9 cellular contexts compared by ENCODE assay signal in the genomic region with DNA sequence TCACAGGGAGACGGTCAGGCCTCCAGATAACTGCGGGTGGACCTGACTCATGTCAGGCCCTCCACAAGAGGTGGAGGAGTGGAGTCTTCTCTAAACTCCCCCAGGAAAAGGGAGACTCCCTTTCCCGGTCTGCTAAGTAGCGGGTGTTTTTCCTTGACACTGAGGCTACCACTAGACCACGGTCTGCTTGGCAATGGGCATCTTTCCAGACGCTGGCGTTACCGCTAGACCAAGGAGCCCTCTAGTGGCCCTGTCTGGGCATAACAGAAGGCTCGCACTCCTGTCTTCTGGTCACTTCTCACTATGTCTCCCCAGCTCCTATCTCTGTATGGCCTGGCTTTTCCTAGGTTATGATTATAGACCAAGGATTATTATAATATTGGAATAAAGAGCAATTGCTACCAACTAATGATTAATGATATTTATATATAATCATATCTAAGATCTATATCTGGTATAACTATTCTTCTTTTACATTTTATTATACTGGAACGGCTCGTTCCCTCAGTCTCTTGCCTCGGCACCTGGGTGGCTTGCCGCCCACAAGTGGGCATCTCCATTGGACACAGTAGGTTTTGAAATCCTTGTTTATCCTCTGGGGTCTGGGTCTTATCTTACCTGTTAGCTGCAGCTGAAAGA. TPM values are rescaled to one million over a fixed set of nuclear protein-coding genes. Genes with fewer than 3 reads are reported as not detected.
DNase-seq lines count a peak whose midpoint lies in the region; ATAC-seq and TF ChIP-seq lines count a peak whose summit lies in the region.
"Not testable (repeated sequence)": the region's sequence is repeated elsewhere in the genome, so short reads cannot be mapped to it uniquely, and the experiment has no call there.
"Had no signal": no experiment of that assay in that cellular context is flagged by ENCODE, and none has a peak within 500 bp of the region (broad histone marks: within the 10 kb centered on the region; RNA-seq: fewer than 3 reads in every experiment).

No MANE protein-coding gene starts in this region.

- not testable (repeated sequence) for H2AFZ ChIP-seq in Loucy (ENCODE audit: low read length)

- H3K27me3 Mint-ChIP-seq in activated CD8-positive, alpha-beta T cell treated with anti-CD3 and anti-CD28 coated beads, Interleukin-2, amount 10 ng/mL, durations not matched to agents 7 days and 5 days (ENCODE audit: low read depth): not testable (repeated sequence)

- not testable (repeated sequence) for H3K36me3 Mint-ChIP-seq in activated CD8-positive, alpha-beta T cell treated with anti-CD3 and anti-CD28 coated beads, Interleukin-2, amount 10 ng/mL, durations not matched to agents 7 days and 5 days (ENCODE audit: low read depth)

- not testable (repeated sequence) for H3K9ac ChIP-seq in Loucy (ENCODE audit: low read depth, low read length, poor library complexity, severe bottlenecking)

- peak; percentile 33 for TF ChIP-seq CTCF in Loucy (conservative IDR thresholded peaks at IDR 0.05; ENCODE audit: low read length)

- not testable (repeated sequence) for H3K9me2 ChIP-seq in Loucy (replicated peaks; ENCODE audit: low read depth, low read length)

- DNase-seq in G401 (ENCODE audit: low spot score) (peak; percentile 58), OCI-M1 (lab: John Stamatoyannopoulos, UW) (peak; percentile 46), dermis blood vessel endothelial cell (peak; percentile 73), iris pigment epithelial cell (ENCODE audit: low read depth) (peak; percentile 67), pulmonary artery endothelial cell (ENCODE audit: low read depth, low spot score) (peak; percentile 8)
- peak; percentile 43 for DNase-seq in activated CD8-positive, alpha-beta T cell treated with anti-CD3 and anti-CD28 coated beads, Interleukin-2, amount 10 ng/mL, durations not matched to agents 7 days and 5 days

- CTCF ChIA-PET in activated CD8-positive, alpha-beta T cell treated with anti-CD3 and anti-CD28 coated beads, Interleukin-2, amount 10 ng/mL, durations not matched to agents 7 days and 5 days (lab: Charles Lee): not testable (repeated sequence)

- ATAC-seq in activated CD8-positive, alpha-beta T cell treated with anti-CD3 and anti-CD28 coated beads, Interleukin-2, amount 10 ng/mL, durations not matched to agents 7 days and 5 days: not testable (repeated sequence)

- in situ Hi-C loops in G401 (cut with HindIII; ENCODE audit: low sequenced_read_pairs): not testable (repeated sequence)

- not testable (repeated sequence) for H3K4me2 ChIP-seq in Loucy (ENCODE audit: low read depth, low read length, poor library complexity, severe bottlenecking)

- H3K4me1 Mint-ChIP-seq in activated CD8-positive, alpha-beta T cell treated with anti-CD3 and anti-CD28 coated beads, Interleukin-2, amount 10 ng/mL, durations not matched to agents 7 days and 5 days (ENCODE audit: low read depth): not testable (repeated sequence)

- H3K79me2 ChIP-seq in Loucy (ENCODE audit: insufficient read depth, low read length): not testable (repeated sequence)

- not testable (repeated sequence) for H3K4me3 Mint-ChIP-seq in activated CD8-positive, alpha-beta T cell treated with anti-CD3 and anti-CD28 coated beads, Interleukin-2, amount 10 ng/mL, durations not matched to agents 7 days and 5 days

- not testable (repeated sequence) for H3K27me3 ChIP-seq in Loucy (ENCODE audit: insufficient read depth, low read length, poor library complexity, severe bottlenecking)

- H3K4me1 ChIP-seq in Loucy (ENCODE audit: insufficient read depth, low read length, poor library complexity, severe bottlenecking): not testable (repeated sequence)

- not testable (repeated sequence) for H3K9me3 ChIP-seq in Loucy (ENCODE audit: insufficient read depth, low read depth, low read length)

- H3K9me3 Mint-ChIP-seq in activated CD8-positive, alpha-beta T cell treated with anti-CD3 and anti-CD28 coated beads, Interleukin-2, amount 10 ng/mL, durations not matched to agents 7 days and 5 days (ENCODE audit: insufficient read depth): not testable (repeated sequence)

- POLR2A ChIA-PET in activated CD8-positive, alpha-beta T cell treated with anti-CD3 and anti-CD28 coated beads, Interleukin-2, amount 10 ng/mL, durations not matched to agents 7 days and 5 days (lab: Charles Lee): not testable (repeated sequence)

- not testable (repeated sequence) for H3K36me3 ChIP-seq in Loucy (ENCODE audit: insufficient read depth, low read length)

- not testable (repeated sequence) for H3K27ac Mint-ChIP-seq in activated CD8-positive, alpha-beta T cell treated with anti-CD3 and anti-CD28 coated beads, Interleukin-2, amount 10 ng/mL, durations not matched to agents 7 days and 5 days

- not testable (repeated sequence) for H4K20me1 ChIP-seq in Loucy (ENCODE audit: insufficient read depth, low read length, poor library complexity, severe bottlenecking)

- H3F3A ChIP-seq in Loucy (ENCODE audit: low read depth): not testable (repeated sequence)

- not testable (repeated sequence) for H3K4me3 ChIP-seq in Loucy (ENCODE audit: low read length, poor library complexity, severe bottlenecking)

RNA-seq across cellular contexts. Expression of a gene that starts 5.3 kb away (rescaled TPM):
- total RNA-seq in G401 (2014; rRNA removed; shearing (Covaris generic)): 6.0 and 8.0 TPM in 2 replicates
- not detected for total RNA-seq in activated CD8-positive, alpha-beta T cell treated with anti-CD3 and anti-CD28 coated beads, Interleukin-2, amount 10 ng/mL, durations not matched to agents 7 days and 5 days
- total RNA-seq in dermis blood vessel endothelial cell: not detected in 2 replicates
- not detected in 2 replicates for total RNA-seq in pulmonary artery endothelial cell
- total RNA-seq: activated CD8-positive, alpha-beta memory T cell treated with anti-CD3 and anti-CD28 coated beads for 36 hours; kidney had no signal

Comparison
In these comparisons a context has a peak if more than half of its experiments do, and no peak if none do; other contexts are left out.
1. DNase-seq: peak in every context shown above with its lines; median percentile 73 in dermis blood vessel endothelial cell; 67 in iris pigment epithelial cell; 58 in G401; 46 in OCI-M1; 43 in activated CD8-positive, alpha-beta T cell treated with anti-CD3 and anti-CD28 coated beads, Interleukin-2, amount 10 ng/mL, durations not matched to agents 7 days and 5 days; 8 in pulmonary artery endothelial cell.